ENCODE assay signal across 7 cellular contexts in genomic region chr17:2025220-2025621, GRCh38. TPM values are rescaled to one million over a fixed set of nuclear protein-coding genes. Genes with fewer than 3 reads are reported as not detected.
A peak's percentile ranks its signal among the peaks of the same experiment; 100 is the strongest.
DNase-seq lines count a peak whose midpoint lies in the region; ATAC-seq and TF ChIP-seq lines count a peak whose summit lies in the region.

A gene with protein sequence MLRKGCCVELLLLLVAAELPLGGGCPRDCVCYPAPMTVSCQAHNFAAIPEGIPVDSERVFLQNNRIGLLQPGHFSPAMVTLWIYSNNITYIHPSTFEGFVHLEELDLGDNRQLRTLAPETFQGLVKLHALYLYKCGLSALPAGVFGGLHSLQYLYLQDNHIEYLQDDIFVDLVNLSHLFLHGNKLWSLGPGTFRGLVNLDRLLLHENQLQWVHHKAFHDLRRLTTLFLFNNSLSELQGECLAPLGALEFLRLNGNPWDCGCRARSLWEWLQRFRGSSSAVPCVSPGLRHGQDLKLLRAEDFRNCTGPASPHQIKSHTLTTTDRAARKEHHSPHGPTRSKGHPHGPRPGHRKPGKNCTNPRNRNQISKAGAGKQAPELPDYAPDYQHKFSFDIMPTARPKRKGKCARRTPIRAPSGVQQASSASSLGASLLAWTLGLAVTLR (minus strand): TSS chr17:2025334. CDS start chr17:2024865, 469 bp downstream.

- H3K27ac Mint-ChIP-seq in activated T-cell treated with anti-CD3 and anti-CD28 coated beads, Interleukin-2, amount 50 U/mL, for 72 hours, result no peak within 1 kb of the TSS
- no peak within 1 kb of the TSS for H3K27ac Mint-ChIP-seq in natural killer cell treated with Interleukin-12 subunit alpha and Interleukin-12 subunit beta and Interleukin-15 and Interleukin-18, amount 100 ng/mL, for 72 hours

- H3K36me3 ChIP-seq in H7 (replicated peaks; ENCODE audit: control insufficient read depth, insufficient read depth, low read length) (no peaks in the 10 kb centered on the region), esophagus muscularis mucosa (no peaks in the 10 kb centered on the region), testis (ENCODE audit: low read depth, missing control alignments) (no peaks in the 10 kb centered on the region)

- H3K4me3 ChIP-seq in H7 (ENCODE audit: insufficient read depth, low read depth, low read length) (peak within 1 kb of the TSS; percentile 48), esophagus muscularis mucosa (peak within 1 kb of the TSS; percentile 53 to 65 (median 60)), testis (peak within 1 kb of the TSS; percentile 52 to 69)

- peak within 1 kb of the TSS; percentile 82 to 84 for H3K4me3 Mint-ChIP-seq in activated T-cell treated with anti-CD3 and anti-CD28 coated beads, Interleukin-2, amount 50 U/mL, for 72 hours
- H3K4me3 Mint-ChIP-seq in natural killer cell treated with Interleukin-12 subunit alpha and Interleukin-12 subunit beta and Interleukin-15 and Interleukin-18, amount 100 ng/mL, for 72 hours, result peak within 1 kb of the TSS; percentile 67

- H3K27ac ChIP-seq in esophagus muscularis mucosa (replicated peaks in 1 of 4), result peak within 1 kb of the TSS in 3 of 4 donors; percentile 6 to 36 (median 25)
- H3K27ac ChIP-seq in testis, result no peak within 1 kb of the TSS

- intact Hi-C loops in esophagus muscularis mucosa (cut with DNase I), result no loop called here
- intact Hi-C loops in testis (cut with DNase I; ENCODE audit: low total_unique reads), result loop anchor here (5.0 kb wide), 1 partner anchor 118 kb away; no protein-coding TSS in a partner anchor

- no peak for TF ChIP-seq EP300 in esophagus muscularis mucosa (IDR thresholded peaks at IDR 0.05)

- H3K9me3 Mint-ChIP-seq in activated T-cell treated with anti-CD3 and anti-CD28 coated beads, Interleukin-2, amount 50 U/mL, for 72 hours, result no peaks in the 10 kb centered on the region
- no peaks in the 10 kb centered on the region for H3K9me3 Mint-ChIP-seq in natural killer cell treated with Interleukin-12 subunit alpha and Interleukin-12 subunit beta and Interleukin-15 and Interleukin-18, amount 100 ng/mL, for 72 hours

- DNase-seq in H7 (peak; percentile 93), NOMO-1 (lab: John Stamatoyannopoulos, UW; ENCODE audit: unreplicated experiment in 2 of 2) (peak; percentile 19 to 46), esophagus muscularis mucosa (ENCODE audit: extremely low spot score) (no peak), testis (peak; percentile 69)
- DNase-seq in activated T-cell treated with anti-CD3 and anti-CD28 coated beads, Interleukin-2, amount 50 U/mL, for 72 hours, result peak; percentile 47 to 58
- peak; percentile 68 for DNase-seq in natural killer cell treated with Interleukin-12 subunit alpha and Interleukin-12 subunit beta and Interleukin-15 and Interleukin-18, amount 100 ng/mL, for 72 hours (ENCODE audit: low spot score)

- peaks cover 70% of the 10 kb centered on the region for H3K27me3 ChIP-seq in H7 (ENCODE audit: control insufficient read depth, insufficient read depth, low read length)
- H3K27me3 ChIP-seq in esophagus muscularis mucosa, result peaks cover 10 to 68% (median 19%) of the 10 kb centered on the region in 4 donors
- no peaks in the 10 kb centered on the region for H3K27me3 ChIP-seq in testis

- no peaks in the 10 kb centered on the region for H3K9me3 ChIP-seq in esophagus muscularis mucosa
- no peaks in the 10 kb centered on the region for H3K9me3 ChIP-seq in testis

- no peaks in the 10 kb centered on the region for H3K36me3 Mint-ChIP-seq in activated T-cell treated with anti-CD3 and anti-CD28 coated beads, Interleukin-2, amount 50 U/mL, for 72 hours (ENCODE audit: insufficient read depth in 2 of 2)
- peaks cover 4% of the 10 kb centered on the region for H3K36me3 Mint-ChIP-seq in natural killer cell treated with Interleukin-12 subunit alpha and Interleukin-12 subunit beta and Interleukin-15 and Interleukin-18, amount 100 ng/mL, for 72 hours

- peaks cover 45% of the 10 kb centered on the region for H3K27me3 Mint-ChIP-seq in activated T-cell treated with anti-CD3 and anti-CD28 coated beads, Interleukin-2, amount 50 U/mL, for 72 hours (ENCODE audit: low read depth)
- H3K27me3 Mint-ChIP-seq in natural killer cell treated with Interleukin-12 subunit alpha and Interleukin-12 subunit beta and Interleukin-15 and Interleukin-18, amount 100 ng/mL, for 72 hours, result peaks cover 15 to 16% of the 10 kb centered on the region in 2 donors

- TF ChIP-seq CTCF in esophagus muscularis mucosa (IDR thresholded peaks at IDR 0.05) (no peak), testis (IDR thresholded peaks at IDR 0.05) (no peak)

- WGBS in esophagus muscularis mucosa, result 0% methylated on average over 16 of the region's 47 CpGs
- 1% methylated on average over 45 of the region's 47 CpGs; no CpG with 5 or more reads in 1 of the 2 donors for WGBS in testis, 2 donors

- peak; percentile 20 to 25 for ATAC-seq in activated T-cell treated with anti-CD3 and anti-CD28 coated beads, Interleukin-2, amount 50 U/mL, for 72 hours (replicated peaks in 1 of 2)
- ATAC-seq in natural killer cell treated with Interleukin-12 subunit alpha and Interleukin-12 subunit beta and Interleukin-15 and Interleukin-18, amount 100 ng/mL, for 72 hours, result peak in 1 of 2 donors; percentile 17
- no peak for ATAC-seq in HG03432 (IDR thresholded peaks at IDR 0.05; ENCODE audit: unreplicated experiment)

- TF ChIP-seq POLR2A in esophagus muscularis mucosa (IDR thresholded peaks at IDR 0.05; ENCODE audit: low read depth) (no peak), testis (IDR thresholded peaks at IDR 0.05) (no peak)

- peaks cover 19% of the 10 kb centered on the region for H3K4me1 Mint-ChIP-seq in activated T-cell treated with anti-CD3 and anti-CD28 coated beads, Interleukin-2, amount 50 U/mL, for 72 hours (ENCODE audit: low read depth)
- H3K4me1 Mint-ChIP-seq in natural killer cell treated with Interleukin-12 subunit alpha and Interleukin-12 subunit beta and Interleukin-15 and Interleukin-18, amount 100 ng/mL, for 72 hours (ENCODE audit: low read depth in 2 of 2), result peaks cover 4 to 7% of the 10 kb centered on the region in 2 donors

- H3K4me1 ChIP-seq in esophagus muscularis mucosa (peaks cover 29 to 45% (median 41%) of the 10 kb centered on the region in 4 donors), testis (peaks cover 18% of the 10 kb centered on the region)

RNA-seq across cellular contexts. Expression of the gene that starts here (rescaled TPM):
- 4.0 and 7.0 TPM in 2 replicates for total RNA-seq in H7 (2014; rRNA removed; shearing (Covaris generic))
- total RNA-seq in activated T-cell treated with anti-CD3 and anti-CD28 coated beads, Interleukin-2, amount 50 U/mL, for 72 hours, result under 1 TPM; 0.14 to 0.21 TPM
- total RNA-seq in esophagus muscularis mucosa (under 1 TPM; 0.50 to 0.86 (median 0.67) TPM), testis (1 to 10 TPM; 1.7 to 1.8 TPM)
- total RNA-seq in natural killer cell treated with Interleukin-12 subunit alpha and Interleukin-12 subunit beta and Interleukin-15 and Interleukin-18, amount 100 ng/mL, for 72 hours, result not detected
- polyA plus RNA-seq in testis (ENCODE audit: insufficient read depth, low read depth, low replicate concordance), result 1.8 TPM

Comparison
In these comparisons a context has a peak if more than half of its experiments do, and no peak if none do; other contexts are left out.
1. Peak in DNase-seq and ATAC-seq in activated T-cell treated with anti-CD3 and anti-CD28 coated beads, Interleukin-2, amount 50 U/mL, for 72 hours; RNA of the gene not detected or under 1 TPM.
2. Peak in DNase-seq in natural killer cell treated with Interleukin-12 subunit alpha and Interleukin-12 subunit beta and Interleukin-15 and Interleukin-18, amount 100 ng/mL, for 72 hours; RNA of the gene not detected or under 1 TPM.
3. H3K27ac ChIP-seq: peak in esophagus muscularis mucosa (3 of 4); none in testis (0 of 2).
4. Peak in every context shown above with its lines, with median percentiles within 50 percentile points of each other: H3K4me3 ChIP-seq.